10 cellular contexts compared by ENCODE assay signal in genomic region chr7:2530968-2531797, GRCh38. TPM values are rescaled to one million over a fixed set of nuclear protein-coding genes. Genes with fewer than 3 reads are reported as not detected.
DNase-seq lines count a peak whose midpoint lies in the region; ATAC-seq, FAIRE-seq and TF ChIP-seq lines count a peak whose summit lies in the region.
"Not testable (repeated sequence)": the region's sequence is repeated elsewhere in the genome, so short reads cannot be mapped to it uniquely, and the experiment has no call there.
"Had no signal": no experiment of that assay in that cellular context is flagged by ENCODE, and none has a peak within 500 bp of the region (broad histone marks: within the 10 kb centered on the region; RNA-seq: fewer than 3 reads in every experiment).

No MANE protein-coding gene starts in this region.

- in situ Hi-C loops in HepG2 (cut with HindIII; ENCODE audit: extremely low pct_ligation_motif_present, low pct_unique_long_range_greater_than_20kb), result not testable (repeated sequence)

- peak overlapping the region; percentile 98 for H3K27ac Mint-ChIP-seq in activated CD4-positive, alpha-beta T cell treated with anti-CD3 and anti-CD28 coated beads, Interleukin-2, amount 10 ng/mL, durations not matched to agents 24 days and 14 days

- H3K36me3 ChIP-seq in adrenal gland (replicated peaks in 1 of 2), result peaks cover 0 to 13% of the 10 kb centered on the region in 2 donors
- H3K36me3 ChIP-seq in esophagus (ENCODE audit: control insufficient read depth in 2 of 2, insufficient read depth in 2 of 2, low read length in 1 of 2); HepG2 (replicated peaks in 1 of 2; ENCODE audit: control insufficient read depth in 1 of 2, insufficient read depth in 2 of 2, low read length in 2 of 2); vagina: not testable (repeated sequence)

- H3K4me3 ChIP-seq in adrenal gland; esophagus (ENCODE audit: low read depth in 1 of 2, low read length in 2 of 2); HepG2 (replicated peaks in 1 of 3; ENCODE audit: insufficient read depth in 1 of 3, low read depth in 2 of 3, low read length in 3 of 3); vagina: not testable (repeated sequence)

- not testable (repeated sequence) for H4K20me1 ChIP-seq in HepG2 (ENCODE audit: insufficient read depth, low read length)

- CTCF ChIA-PET in HepG2 (lab: Yijun Ruan, JAX; ENCODE audit: low intra/inter-chr PET ratio, low total read pairs), result not testable (repeated sequence)

- POLR2A ChIA-PET in HepG2 (lab: Yijun Ruan, JAX), result not testable (repeated sequence)

- H3K27ac ChIP-seq in adrenal gland (peak overlapping the region in 3 of 5 donors; percentile 77 to 95 (median 80)), esophagus (ENCODE audit: low read depth in 2 of 2, low read length in 1 of 2) (peak overlapping the region; percentile 9 to 74), vagina (peak overlapping the region; percentile 83)
- H3K27ac ChIP-seq in HepG2 (ENCODE audit: extremely low read length, insufficient read depth, low read length), result not testable (repeated sequence)

- not testable (repeated sequence) for H3K27me3 Mint-ChIP-seq in activated CD4-positive, alpha-beta T cell treated with anti-CD3 and anti-CD28 coated beads, Interleukin-2, amount 10 ng/mL, durations not matched to agents 24 days and 14 days

- not testable (repeated sequence) for FAIRE-seq in HepG2 (lab: Jason Lieb, UNC)

- not testable (repeated sequence) for H3K4me2 ChIP-seq in HepG2 (ENCODE audit: low read depth, low read length)

- not testable (repeated sequence) for H3K27me3 ChIP-seq in adrenal gland; esophagus (ENCODE audit: control insufficient read depth in 1 of 2, insufficient read depth in 2 of 2, low read length in 2 of 2); vagina
- peaks cover 0 to 11% of the 10 kb centered on the region in 2 experiments; a peak in 1 of 5 replicates for H3K27me3 ChIP-seq in HepG2 (ENCODE audit: control insufficient read depth in 1 of 2, insufficient read depth in 2 of 2, low read length in 2 of 2)

- not testable (repeated sequence) for TF ChIP-seq CTCF in adrenal gland (IDR thresholded peaks at IDR 0.05); HepG2 (CRISPR knock-in tag; IDR thresholded peaks at IDR 0.05); vagina (IDR thresholded peaks at IDR 0.05)

- not testable (repeated sequence) for H3K79me2 ChIP-seq in HepG2 (ENCODE audit: insufficient read depth, low read length)

- peaks cover 14% of the 10 kb centered on the region for H3K36me3 Mint-ChIP-seq in activated CD4-positive, alpha-beta T cell treated with anti-CD3 and anti-CD28 coated beads, Interleukin-2, amount 10 ng/mL, durations not matched to agents 24 days and 14 days (ENCODE audit: low read depth)

- ATAC-seq in HepG2, result peak; percentile 28; the same call in 2 of the 3 replicates

- WGBS in adrenal gland, 4 donors, result 74 to 78% (median 75%) methylated on average over 14 to 44 of the region's 44 CpGs
- WGBS in esophagus, 2 donors, result 25 to 30% methylated on average over 30 to 44 of the region's 44 CpGs
- WGBS in HepG2 (ENCODE audit: low lambda C conversion rate), result 61% methylated on average over 28 of the region's 44 CpGs

- not testable (repeated sequence) for TF ChIP-seq EP300 in HepG2 (IDR thresholded peaks at IDR 0.05; ENCODE audit: low read depth in 2 of 2, low read length in 2 of 2); HepG2 (CRISPR knock-in tag; IDR thresholded peaks at IDR 0.05; ENCODE audit: borderline replicate concordance)

- not testable (repeated sequence) for BruUV-seq in HepG2 (replicated peaks; lab: Mats Ljungman, UMichigan)

- H3K4me3 Mint-ChIP-seq in activated CD4-positive, alpha-beta T cell treated with anti-CD3 and anti-CD28 coated beads, Interleukin-2, amount 10 ng/mL, durations not matched to agents 24 days and 14 days, result peak overlapping the region; percentile 83

- H3K9me3 ChIP-seq in adrenal gland (replicated peaks in 1 of 3); esophagus (ENCODE audit: control insufficient read depth in 2 of 2, insufficient read depth in 1 of 2, low read depth in 1 of 2, low read length in 1 of 2); HepG2 (ENCODE audit: low read length); vagina: not testable (repeated sequence)

- not testable (repeated sequence) for H3K9me3 Mint-ChIP-seq in activated CD4-positive, alpha-beta T cell treated with anti-CD3 and anti-CD28 coated beads, Interleukin-2, amount 10 ng/mL, durations not matched to agents 24 days and 14 days

- DNase-seq in Daoy (ENCODE audit: low read depth), result peak; percentile 3
- DNase-seq in NCI-H510A treated with DMSO at 0.1 percent for 48 hours (lab: John Stamatoyannopoulos, UW), result peak; percentile 95
- not testable (repeated sequence) for DNase-seq in activated CD4-positive, alpha-beta T cell treated with anti-CD3 and anti-CD28 coated beads, Interleukin-2, amount 10 ng/mL, durations not matched to agents 24 days and 14 days; HepG2 (ENCODE audit: low spot score); vagina (ENCODE audit: extremely low spot score in 2 of 2)
- DNase-seq in adrenal gland, result peak in 1 of 7 donors; percentile 5
- peak; percentile 63 for DNase-seq in retina

- H2AFZ ChIP-seq in HepG2 (ENCODE audit: low read length), result not testable (repeated sequence)

- H3K9ac ChIP-seq in HepG2 (ENCODE audit: insufficient read depth, low read depth, low read length), result not testable (repeated sequence)

- H3K4me1 ChIP-seq in adrenal gland (replicated peaks in 1 of 2), result peaks cover 38 to 39% of the 10 kb centered on the region in 2 donors
- peaks cover 8 to 30% of the 10 kb centered on the region in 2 donors for H3K4me1 ChIP-seq in esophagus (ENCODE audit: control insufficient read depth in 2 of 2, insufficient read depth in 2 of 2, low read length in 1 of 2)
- H3K4me1 ChIP-seq in HepG2 (ENCODE audit: insufficient read depth, low read length), result peaks cover 40% of the 10 kb centered on the region
- H3K4me1 ChIP-seq in vagina, result peaks cover 56% of the 10 kb centered on the region

- peaks cover 40% of the 10 kb centered on the region for H3K4me1 Mint-ChIP-seq in activated CD4-positive, alpha-beta T cell treated with anti-CD3 and anti-CD28 coated beads, Interleukin-2, amount 10 ng/mL, durations not matched to agents 24 days and 14 days

- intact Hi-C loops in activated CD4-positive, alpha-beta T cell treated with anti-CD3 and anti-CD28 coated beads, Interleukin-2, amount 10 ng/mL, durations not matched to agents 24 days and 14 days (cut with micrococcal nuclease), result loop anchor here (1.0 kb wide), 3 partner anchors 9 to 24 kb away; partner anchors contain the start of gene BRAT1
- intact Hi-C loops in adrenal gland (cut with DNase I); HepG2 (cut with micrococcal nuclease; ENCODE audit: unreplicated experiment); vagina (cut with DNase I): not testable (repeated sequence)

- not testable (repeated sequence) for TF ChIP-seq POLR2A in adrenal gland (IDR thresholded peaks at IDR 0.05); HepG2 (IDR thresholded peaks at IDR 0.05; ENCODE audit: insufficient read depth in 1 of 2, low read depth in 2 of 2, low read length in 2 of 2); vagina (IDR thresholded peaks at IDR 0.05)

- not testable (repeated sequence) for TF ChIP-seq RAD21 in HepG2 (CRISPR knock-in tag; IDR thresholded peaks at IDR 0.05)

RNA-seq across cellular contexts. Expression of gene LFNG, which starts 11.6 kb away (rescaled TPM):
- total RNA-seq in Daoy (2014; rRNA removed; shearing (Covaris generic)), result 16.1 and 24.2 TPM in 2 replicates
- total RNA-seq in activated CD4-positive, alpha-beta T cell treated with anti-CD3 and anti-CD28 coated beads, Interleukin-2, amount 10 ng/mL, durations not matched to agents 24 days and 14 days, result 33.9 and 34.2 TPM in 2 replicates
- total RNA-seq in adrenal gland, result 10 to 100 TPM in 6 of 8 donors, 1 to 10 TPM in 2; 4.7 to 26.1 (median 14.3) TPM
- polyA plus RNA-seq in adrenal gland, result 10 to 100 TPM in 2 of 3 donors, 1 to 10 TPM in 1; 1.4 to 20.7 (median 15.5) TPM
- polyA plus RNA-seq in esophagus, result 10 to 100 TPM; 12.0 to 13.7 TPM
- total RNA-seq in HepG2 (2016; rRNA removed; fragmentation: Illumina TruSeq; extraction: Trizol), result 0.44 TPM in 1 of 2 replicates, not detected in the other
- not detected in 2 replicates for total RNA-seq in HepG2 (2016; cell fraction: cytosol; rRNA removed; fragmentation: Illumina TruSeq; extraction: Trizol; ENCODE audit: low read depth)
- total RNA-seq in HepG2 (2016; cell fraction: insoluble cytoplasmic fraction; rRNA removed; fragmentation: Illumina TruSeq; extraction: Trizol), result 0.18 and 0.80 TPM in 2 replicates
- total RNA-seq in HepG2 (2016; cell fraction: membrane; rRNA removed; fragmentation: Illumina TruSeq; extraction: Trizol), result 0.22 and 0.24 TPM in 2 replicates
- 0.19 and 0.81 TPM in 2 replicates for total RNA-seq in HepG2 (2016; cell fraction: nucleus; rRNA removed; fragmentation: Illumina TruSeq; extraction: Trizol)
- 1.5 and 1.6 TPM in 2 replicates for polyA plus RNA-seq in HepG2 (2011; rRNA removed)
- 1.1 and 2.1 TPM in 2 replicates for polyA plus RNA-seq in HepG2 (2011; cell fraction: cytosol; rRNA removed)
- 3.6 and 4.6 TPM in 2 replicates for polyA plus RNA-seq in HepG2 (2011; cell fraction: nucleus; rRNA removed)
- polyA plus RNA-seq in HepG2 (2012), result 0.72 and 1.2 TPM in 2 replicates
- 0.07 and 0.11 TPM in 2 replicates for polyA plus RNA-seq in HepG2 (2016; cell fraction: cytosol; fragmentation: Illumina TruSeq; extraction: Trizol; ENCODE audit: low read depth)
- polyA plus RNA-seq in HepG2 (2016; cell fraction: insoluble cytoplasmic fraction; fragmentation: Illumina TruSeq; extraction: Trizol; ENCODE audit: low read depth), result 0.16 TPM in 1 of 2 replicates, not detected in the other
- polyA plus RNA-seq in HepG2 (2016; cell fraction: membrane; fragmentation: Illumina TruSeq; extraction: Trizol; ENCODE audit: low read depth), result 0.12 and 0.18 TPM in 2 replicates
- 0.70 and 1.00 TPM in 2 replicates for polyA plus RNA-seq in HepG2 (2016; cell fraction: nucleus; fragmentation: Illumina TruSeq; extraction: Trizol; ENCODE audit: insufficient read depth, low read depth)
- 3.4 and 11.1 TPM in 2 replicates for polyA minus RNA-seq in HepG2 (2011; rRNA and poly(A)+ RNA removed; ENCODE audit: low replicate concordance)
- 1.5 TPM in 2 replicates for polyA minus RNA-seq in HepG2 (2011; cell fraction: cytosol; rRNA and poly(A)+ RNA removed)
- 2.4 and 4.6 TPM in 2 replicates for polyA minus RNA-seq in HepG2 (2011; cell fraction: nucleus; rRNA and poly(A)+ RNA removed)
- total RNA-seq in vagina, result 36.8 TPM

RNA-seq across cellular contexts. Expression of gene BRAT1, which starts 24.1 kb away (rescaled TPM):
- 42.6 and 59.9 TPM in 2 replicates for total RNA-seq in Daoy (2014; rRNA removed; shearing (Covaris generic))
- total RNA-seq in activated CD4-positive, alpha-beta T cell treated with anti-CD3 and anti-CD28 coated beads, Interleukin-2, amount 10 ng/mL, durations not matched to agents 24 days and 14 days, result 39.5 and 40.9 TPM in 2 replicates
- total RNA-seq in adrenal gland, result 10 to 100 TPM; 45.1 to 88.6 (median 72.4) TPM
- polyA plus RNA-seq in adrenal gland, result 100 to 1,000 TPM in 2 of 3 donors, 1 to 10 TPM in 1; 3.7 to 120 (median 101) TPM
- polyA plus RNA-seq in esophagus, result 10 to 100 TPM; 15.6 to 19.5 TPM
- 16.7 and 20.3 TPM in 2 replicates for total RNA-seq in HepG2 (2016; rRNA removed; fragmentation: Illumina TruSeq; extraction: Trizol)
- total RNA-seq in HepG2 (2016; cell fraction: cytosol; rRNA removed; fragmentation: Illumina TruSeq; extraction: Trizol; ENCODE audit: low read depth), result 3.4 and 3.6 TPM in 2 replicates
- 13.2 and 21.6 TPM in 2 replicates for total RNA-seq in HepG2 (2016; cell fraction: insoluble cytoplasmic fraction; rRNA removed; fragmentation: Illumina TruSeq; extraction: Trizol)
- 6.7 and 7.9 TPM in 2 replicates for total RNA-seq in HepG2 (2016; cell fraction: membrane; rRNA removed; fragmentation: Illumina TruSeq; extraction: Trizol)
- total RNA-seq in HepG2 (2016; cell fraction: nucleus; rRNA removed; fragmentation: Illumina TruSeq; extraction: Trizol), result 18.7 and 21.1 TPM in 2 replicates
- polyA plus RNA-seq in HepG2 (2011; rRNA removed), result 10.2 and 14.6 TPM in 2 replicates
- polyA plus RNA-seq in HepG2 (2011; cell fraction: cytosol; rRNA removed), result 5.0 and 10.7 TPM in 2 replicates
- polyA plus RNA-seq in HepG2 (2011; cell fraction: nucleus; rRNA removed), result 126 and 171 TPM in 2 replicates
- polyA plus RNA-seq in HepG2 (2012), result 10.2 and 14.9 TPM in 2 replicates
- 1.2 and 1.3 TPM in 2 replicates for polyA plus RNA-seq in HepG2 (2016; cell fraction: cytosol; fragmentation: Illumina TruSeq; extraction: Trizol; ENCODE audit: low read depth)
- polyA plus RNA-seq in HepG2 (2016; cell fraction: insoluble cytoplasmic fraction; fragmentation: Illumina TruSeq; extraction: Trizol; ENCODE audit: low read depth), result 10.1 and 12.8 TPM in 2 replicates
- 3.8 and 4.4 TPM in 2 replicates for polyA plus RNA-seq in HepG2 (2016; cell fraction: membrane; fragmentation: Illumina TruSeq; extraction: Trizol; ENCODE audit: low read depth)
- 43.7 and 48.3 TPM in 2 replicates for polyA plus RNA-seq in HepG2 (2016; cell fraction: nucleus; fragmentation: Illumina TruSeq; extraction: Trizol; ENCODE audit: insufficient read depth, low read depth)
- 16.2 and 23.5 TPM in 2 replicates for polyA minus RNA-seq in HepG2 (2011; rRNA and poly(A)+ RNA removed; ENCODE audit: low replicate concordance)
- polyA minus RNA-seq in HepG2 (2011; cell fraction: cytosol; rRNA and poly(A)+ RNA removed), result 7.9 and 8.9 TPM in 2 replicates
- 10.3 and 10.4 TPM in 2 replicates for polyA minus RNA-seq in HepG2 (2011; cell fraction: nucleus; rRNA and poly(A)+ RNA removed)
- total RNA-seq in vagina, result 66.0 TPM

RNA-seq across cellular contexts. Expression of gene IQCE, which starts 27.6 kb away (rescaled TPM):
- 7.6 and 11.3 TPM in 2 replicates for total RNA-seq in Daoy (2014; rRNA removed; shearing (Covaris generic))
- total RNA-seq in activated CD4-positive, alpha-beta T cell treated with anti-CD3 and anti-CD28 coated beads, Interleukin-2, amount 10 ng/mL, durations not matched to agents 24 days and 14 days, result 11.7 and 12.3 TPM in 2 replicates
- total RNA-seq in adrenal gland (10 to 100 TPM; 12.3 to 33.2 (median 14.7) TPM), HepG2 (2016; rRNA removed; fragmentation: Illumina TruSeq; extraction: Trizol) (2.5 and 3.0 TPM in 2 replicates), vagina (5.2 TPM)
- polyA plus RNA-seq in adrenal gland (10 to 100 TPM in 1 of 3 donors, 1 to 10 TPM in 2; 6.2 to 16.7 (median 7.9) TPM), esophagus (1 to 10 TPM; 2.4 to 3.4 TPM), HepG2 (2011; rRNA removed) (1.5 and 1.7 TPM in 2 replicates)
- total RNA-seq in HepG2 (2016; cell fraction: cytosol; rRNA removed; fragmentation: Illumina TruSeq; extraction: Trizol; ENCODE audit: low read depth), result 1.8 and 2.7 TPM in 2 replicates
- total RNA-seq in HepG2 (2016; cell fraction: insoluble cytoplasmic fraction; rRNA removed; fragmentation: Illumina TruSeq; extraction: Trizol), result 1.6 and 2.7 TPM in 2 replicates
- total RNA-seq in HepG2 (2016; cell fraction: membrane; rRNA removed; fragmentation: Illumina TruSeq; extraction: Trizol), result 3.0 and 4.1 TPM in 2 replicates
- total RNA-seq in HepG2 (2016; cell fraction: nucleus; rRNA removed; fragmentation: Illumina TruSeq; extraction: Trizol), result 2.9 and 4.3 TPM in 2 replicates
- 0.54 and 0.68 TPM in 2 replicates for polyA plus RNA-seq in HepG2 (2011; cell fraction: cytosol; rRNA removed)
- polyA plus RNA-seq in HepG2 (2011; cell fraction: nucleus; rRNA removed), result 4.0 and 6.8 TPM in 2 replicates
- polyA plus RNA-seq in HepG2 (2012), result 0.59 and 0.83 TPM in 2 replicates
- polyA plus RNA-seq in HepG2 (2016; cell fraction: cytosol; fragmentation: Illumina TruSeq; extraction: Trizol; ENCODE audit: low read depth), result 2.5 and 2.6 TPM in 2 replicates
- 2.2 and 3.8 TPM in 2 replicates for polyA plus RNA-seq in HepG2 (2016; cell fraction: insoluble cytoplasmic fraction; fragmentation: Illumina TruSeq; extraction: Trizol; ENCODE audit: low read depth)
- polyA plus RNA-seq in HepG2 (2016; cell fraction: membrane; fragmentation: Illumina TruSeq; extraction: Trizol; ENCODE audit: low read depth), result 3.3 and 3.7 TPM in 2 replicates
- 6.7 and 9.8 TPM in 2 replicates for polyA plus RNA-seq in HepG2 (2016; cell fraction: nucleus; fragmentation: Illumina TruSeq; extraction: Trizol; ENCODE audit: insufficient read depth, low read depth)
- 0.62 and 22.8 TPM in 2 replicates for polyA minus RNA-seq in HepG2 (2011; rRNA and poly(A)+ RNA removed; ENCODE audit: low replicate concordance)
- polyA minus RNA-seq in HepG2 (2011; cell fraction: cytosol; rRNA and poly(A)+ RNA removed), result 0.62 and 1.5 TPM in 2 replicates
- polyA minus RNA-seq in HepG2 (2011; cell fraction: nucleus; rRNA and poly(A)+ RNA removed), result 1.5 and 2.2 TPM in 2 replicates

RNA-seq across cellular contexts. Expression of gene GRIFIN, which starts 55.0 kb away (rescaled TPM):
- not detected in 2 replicates for total RNA-seq in Daoy (2014; rRNA removed; shearing (Covaris generic))
- total RNA-seq in activated CD4-positive, alpha-beta T cell treated with anti-CD3 and anti-CD28 coated beads, Interleukin-2, amount 10 ng/mL, durations not matched to agents 24 days and 14 days, result not detected in 2 replicates
- total RNA-seq in adrenal gland (not detected), HepG2 (2016; rRNA removed; fragmentation: Illumina TruSeq; extraction: Trizol) (not detected in 2 replicates), vagina (not detected)
- polyA plus RNA-seq in adrenal gland (not detected), esophagus (not detected), HepG2 (2011; rRNA removed) (not detected in 2 replicates)
- total RNA-seq in HepG2 (2016; cell fraction: cytosol; rRNA removed; fragmentation: Illumina TruSeq; extraction: Trizol; ENCODE audit: low read depth), result not detected in 2 replicates
- total RNA-seq in HepG2 (2016; cell fraction: insoluble cytoplasmic fraction; rRNA removed; fragmentation: Illumina TruSeq; extraction: Trizol), result not detected in 2 replicates
- not detected in 2 replicates for total RNA-seq in HepG2 (2016; cell fraction: membrane; rRNA removed; fragmentation: Illumina TruSeq; extraction: Trizol)
- total RNA-seq in HepG2 (2016; cell fraction: nucleus; rRNA removed; fragmentation: Illumina TruSeq; extraction: Trizol), result not detected in 2 replicates
- not detected in 2 replicates for polyA plus RNA-seq in HepG2 (2011; cell fraction: cytosol; rRNA removed)
- polyA plus RNA-seq in HepG2 (2011; cell fraction: nucleus; rRNA removed), result not detected in 2 replicates
- polyA plus RNA-seq in HepG2 (2012), result not detected in 2 replicates
- not detected in 2 replicates for polyA plus RNA-seq in HepG2 (2016; cell fraction: cytosol; fragmentation: Illumina TruSeq; extraction: Trizol; ENCODE audit: low read depth)
- not detected in 2 replicates for polyA plus RNA-seq in HepG2 (2016; cell fraction: insoluble cytoplasmic fraction; fragmentation: Illumina TruSeq; extraction: Trizol; ENCODE audit: low read depth)
- polyA plus RNA-seq in HepG2 (2016; cell fraction: membrane; fragmentation: Illumina TruSeq; extraction: Trizol; ENCODE audit: low read depth), result not detected in 2 replicates
- polyA plus RNA-seq in HepG2 (2016; cell fraction: nucleus; fragmentation: Illumina TruSeq; extraction: Trizol; ENCODE audit: insufficient read depth, low read depth), result not detected in 2 replicates
- polyA minus RNA-seq in HepG2 (2011; rRNA and poly(A)+ RNA removed; ENCODE audit: low replicate concordance), result not detected in 2 replicates
- not detected in 2 replicates for polyA minus RNA-seq in HepG2 (2011; cell fraction: cytosol; rRNA and poly(A)+ RNA removed)
- polyA minus RNA-seq in HepG2 (2011; cell fraction: nucleus; rRNA and poly(A)+ RNA removed), result not detected in 2 replicates
- total RNA-seq: bronchial epithelial cell, progenitor cell of endocrine pancreas had no signal
